Comparison of ENCODE assay signal across 9 cellular contexts in the genomic region with DNA sequence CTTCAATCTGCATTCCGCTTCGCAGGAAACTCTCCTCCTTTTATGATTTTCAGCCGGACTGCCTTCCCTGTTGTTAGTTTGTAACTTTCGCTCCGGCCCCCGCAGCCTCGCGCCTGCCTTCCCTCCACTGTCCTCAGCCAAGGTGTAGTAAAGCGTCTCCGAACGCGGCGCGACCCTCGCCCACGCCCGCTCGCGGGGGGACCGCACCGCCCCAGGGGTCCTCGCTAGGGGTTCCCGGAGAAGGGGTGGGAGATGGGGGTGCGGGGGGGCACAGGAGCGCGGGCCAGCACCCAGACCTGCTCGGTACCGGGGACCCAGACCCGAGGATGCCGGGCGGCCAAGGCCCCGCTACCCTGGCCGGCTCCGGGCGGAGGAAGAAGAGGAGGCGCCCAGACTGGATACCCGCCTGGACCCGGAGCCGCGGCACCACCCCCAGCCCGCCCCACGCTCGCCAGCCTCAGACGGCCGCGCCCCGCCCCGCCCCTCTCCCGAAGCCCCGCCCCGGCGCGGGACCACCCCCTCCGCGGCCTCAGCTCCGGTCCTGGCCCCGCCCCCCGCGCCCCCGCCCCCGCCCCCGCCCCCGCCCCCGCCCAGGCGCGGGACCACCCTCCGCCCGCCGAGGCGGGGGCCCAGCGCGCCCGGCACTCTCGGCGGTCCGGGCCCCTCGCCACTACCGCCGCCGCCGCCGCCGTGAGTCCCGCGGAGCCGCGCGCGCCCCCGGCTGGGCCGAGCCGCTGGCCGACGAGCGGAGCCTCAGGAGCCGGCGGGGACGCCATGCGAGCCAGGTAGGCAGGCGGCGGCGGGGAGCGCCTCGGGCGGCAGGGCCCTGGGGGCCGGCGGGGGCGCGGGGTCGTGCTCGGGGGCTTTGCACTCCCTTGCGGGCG. TPM values are rescaled to one million over a fixed set of nuclear protein-coding genes. Genes with fewer than 3 reads are reported as not detected.
DNase-seq lines count a peak whose midpoint lies in the region; ATAC-seq and TF ChIP-seq lines count a peak whose summit lies in the region.
"Had no signal": no experiment of that assay in that cellular context is flagged by ENCODE, and none has a peak within 500 bp of the region (broad histone marks: within the 10 kb centered on the region; RNA-seq: fewer than 3 reads in every experiment).

TSS of gene SH3BP4 (plus strand) at position 632 of the 884 bp plus-strand sequence. CDS start 82,986 bp downstream, outside the sequence.

- H3K27ac Mint-ChIP-seq in activated T-helper 17 cell treated with anti-CD3 and anti-CD28 coated beads, Interleukin-2, amount 50 U/mL, for 72 hours = no peak within 1 kb of the TSS
- peak within 1 kb of the TSS in 1 of 9 donors; percentile 48 for H3K27ac Mint-ChIP-seq in naive thymus-derived CD4-positive, alpha-beta T cell

- no peaks in the 10 kb centered on the region for H3K4me1 Mint-ChIP-seq in activated T-helper 17 cell treated with anti-CD3 and anti-CD28 coated beads, Interleukin-2, amount 50 U/mL, for 72 hours
- peaks cover 5 to 24% (median 16%) of the 10 kb centered on the region in 7 donors for H3K4me1 Mint-ChIP-seq in naive thymus-derived CD4-positive, alpha-beta T cell

- no peak within 1 kb of the TSS for H3K27ac ChIP-seq in naive thymus-derived CD4-positive, alpha-beta T cell (ENCODE audit: low read depth, low read length)
- peak within 1 kb of the TSS; percentile 89 for H3K27ac ChIP-seq in temporal lobe (ENCODE audit: low read depth, low read length)

- no peaks in the 10 kb centered on the region for H3K36me3 Mint-ChIP-seq in activated T-helper 17 cell treated with anti-CD3 and anti-CD28 coated beads, Interleukin-2, amount 50 U/mL, for 72 hours (ENCODE audit: low read depth)
- H3K36me3 Mint-ChIP-seq in naive thymus-derived CD4-positive, alpha-beta T cell = peaks cover 0 to 6% (median 0%) of the 10 kb centered on the region in 5 donors

- H3K27me3 Mint-ChIP-seq in activated T-helper 17 cell treated with anti-CD3 and anti-CD28 coated beads, Interleukin-2, amount 50 U/mL, for 72 hours = peaks cover 62% of the 10 kb centered on the region
- H3K27me3 Mint-ChIP-seq in naive thymus-derived CD4-positive, alpha-beta T cell = peaks cover 76 to 81% (median 78%) of the 10 kb centered on the region in 5 donors

- H3K9me3 Mint-ChIP-seq in activated T-helper 17 cell treated with anti-CD3 and anti-CD28 coated beads, Interleukin-2, amount 50 U/mL, for 72 hours = no peaks in the 10 kb centered on the region
- H3K9me3 Mint-ChIP-seq in naive thymus-derived CD4-positive, alpha-beta T cell = peaks cover 0 to 8% (median 0%) of the 10 kb centered on the region in 11 donors

- POLR2A ChIA-PET in naive thymus-derived CD4-positive, alpha-beta T cell (lab: Charles Lee) = no interaction called here

- H3K36me3 ChIP-seq in naive thymus-derived CD4-positive, alpha-beta T cell (ENCODE audit: control insufficient read depth in 2 of 3, insufficient read depth in 3 of 3, low read length in 3 of 3) = no peaks in the 10 kb centered on the region

- intact Hi-C loops in naive thymus-derived CD4-positive, alpha-beta T cell (cut with micrococcal nuclease) = no loop called here

- CTCF ChIA-PET in naive thymus-derived CD4-positive, alpha-beta T cell (lab: Charles Lee) = no interaction called here

- TF ChIP-seq CTCF in fibroblast of villous mesenchyme (IDR thresholded peaks at IDR 0.05; ENCODE audit: insufficient read depth, low read depth, low read length) = no peak

- no peaks in the 10 kb centered on the region for H3K9me3 ChIP-seq in naive thymus-derived CD4-positive, alpha-beta T cell (ENCODE audit: control insufficient read depth in 2 of 3, low read length in 3 of 3)

- H3K27me3 ChIP-seq in naive thymus-derived CD4-positive, alpha-beta T cell (ENCODE audit: control insufficient read depth in 2 of 2, insufficient read depth in 2 of 2, low read length in 2 of 2) = no peaks in the 10 kb centered on the region

- H3K4me3 ChIP-seq in fibroblast of villous mesenchyme (ENCODE audit: low read depth, low read length) = peak within 1 kb of the TSS; percentile 82
- no peak within 1 kb of the TSS for H3K4me3 ChIP-seq in naive thymus-derived CD4-positive, alpha-beta T cell (ENCODE audit: low read length)

- peak; percentile 34 for ATAC-seq in activated T-helper 17 cell treated with anti-CD3 and anti-CD28 coated beads, Interleukin-2, amount 50 U/mL, for 72 hours (replicated peaks)
- peak; percentile 61 for ATAC-seq in naive thymus-derived CD4-positive, alpha-beta T cell
- no peak for ATAC-seq in HG02973 (IDR thresholded peaks at IDR 0.05; ENCODE audit: unreplicated experiment)

- no peaks in the 10 kb centered on the region for H3K4me1 ChIP-seq in naive thymus-derived CD4-positive, alpha-beta T cell (ENCODE audit: control insufficient read depth in 2 of 2, insufficient read depth in 2 of 2, low read length in 2 of 2)

- peak; percentile 98 for DNase-seq in GM03348 (ENCODE audit: low spot score)
- DNase-seq in NCI-H2227 (lab: John Stamatoyannopoulos, UW; ENCODE audit: unreplicated experiment) = peak; percentile 86
- DNase-seq in fibroblast of villous mesenchyme (ENCODE audit: low read depth) = peak; percentile 85
- DNase-seq in naive thymus-derived CD4-positive, alpha-beta T cell = peak in 2 of 9 donors; percentile 16 to 57
- no peak for DNase-seq in SKM-1 (lab: John Stamatoyannopoulos, UW; ENCODE audit: unreplicated experiment)

- peak within 1 kb of the TSS; percentile 58 for H3K4me3 Mint-ChIP-seq in activated T-helper 17 cell treated with anti-CD3 and anti-CD28 coated beads, Interleukin-2, amount 50 U/mL, for 72 hours
- peak within 1 kb of the TSS; percentile 69 to 84 (median 80) for H3K4me3 Mint-ChIP-seq in naive thymus-derived CD4-positive, alpha-beta T cell

RNA-seq across cellular contexts. Expression of gene SH3BP4, which starts in this region (rescaled TPM):
- not detected for total RNA-seq in activated T-helper 17 cell treated with anti-CD3 and anti-CD28 coated beads, Interleukin-2, amount 50 U/mL, for 72 hours
- total RNA-seq in fibroblast of villous mesenchyme (92.1 and 115 TPM in 2 replicates), temporal lobe (8.4 TPM)
- total RNA-seq in naive thymus-derived CD4-positive, alpha-beta T cell = 1 to 10 TPM in 1 of 5 experiments, under 1 TPM in 3, not detected in 1; 0.41 to 2.6 (median 0.63) TPM
- not detected for polyA plus RNA-seq in naive thymus-derived CD4-positive, alpha-beta T cell
- total RNA-seq: T-helper 2 cell treated with Interferon-gamma antibody and Interleukin-4, amounts not matched to agents 100 ng/mL and 5 ng/mL, for 36 hours had no signal

Comparison
In these comparisons a context has a peak if more than half of its experiments do, and no peak if none do; other contexts are left out.
1. Peak in ATAC-seq in activated T-helper 17 cell treated with anti-CD3 and anti-CD28 coated beads, Interleukin-2, amount 50 U/mL, for 72 hours; RNA of the gene not detected or under 1 TPM.